ENCODE assay signal across 17 cellular contexts in the genomic region with DNA sequence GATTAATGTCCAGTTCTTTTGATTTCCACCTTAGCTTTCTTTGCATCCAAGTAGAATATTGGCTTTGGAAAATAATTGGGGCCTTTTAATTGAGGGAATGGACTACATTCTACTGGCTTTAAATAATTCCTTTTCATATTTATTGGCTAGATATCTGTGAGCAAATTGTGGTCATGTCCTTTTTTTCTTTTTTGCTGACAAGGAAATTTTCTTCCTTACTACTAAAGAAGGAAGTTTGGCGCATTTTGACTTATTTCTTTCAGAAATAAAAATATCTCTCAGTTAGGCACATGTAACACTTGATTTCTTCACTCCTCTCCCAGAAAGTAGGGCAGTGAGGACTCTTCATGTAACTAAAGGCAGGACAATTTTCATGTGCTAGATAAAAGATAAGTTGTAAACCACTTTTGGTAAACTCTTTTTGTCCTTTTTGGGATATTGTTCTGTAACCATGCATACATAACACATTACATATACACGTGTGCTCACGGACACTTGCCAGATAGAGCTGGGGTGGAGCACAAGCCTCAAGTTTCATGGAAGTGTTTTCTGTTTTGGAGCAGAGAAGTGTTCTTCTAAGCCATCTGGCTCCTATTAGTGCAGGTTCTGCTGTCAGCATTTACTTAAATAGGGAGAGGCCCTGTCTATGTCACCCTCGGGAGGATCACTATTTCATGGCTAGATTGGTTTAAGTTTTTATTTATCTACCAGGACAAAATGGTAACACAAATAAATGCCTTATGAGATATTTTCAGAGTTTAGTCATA.
A peak's percentile ranks its signal among the peaks of the same experiment; 100 is the strongest.
DNase-seq lines count a peak whose midpoint lies in the region; ATAC-seq and TF ChIP-seq lines count a peak whose summit lies in the region.
"Had no signal": no experiment of that assay in that cellular context is flagged by ENCODE, and none has a peak within 500 bp of the region (broad histone marks: within the 10 kb centered on the region; RNA-seq: fewer than 3 reads in every experiment).

No MANE protein-coding gene starts in this region.

- H3K23ac ChIP-seq in mesenchymal stem cell (ENCODE audit: low read length in 2 of 2), result no peak overlapping the region

- no peak overlapping the region for H2BK12ac ChIP-seq in mesenchymal stem cell (ENCODE audit: low read length in 2 of 2)

- no peaks in the 10 kb centered on the region for H3K79me2 ChIP-seq in GM23248 (ENCODE audit: insufficient read depth)

- H3K9ac ChIP-seq in GM23248 (no peak overlapping the region), mesenchymal stem cell (ENCODE audit: low read length) (peak overlapping the region; percentile 78)

- H3K9me2 ChIP-seq in GM23248 (ENCODE audit: insufficient read depth), result peaks cover 3% of the 10 kb centered on the region; the same call in 1 of the 2 replicates

- H2BK120ac ChIP-seq in mesenchymal stem cell (ENCODE audit: low read depth, low read length), result no peak overlapping the region

- H3K18ac ChIP-seq in mesenchymal stem cell (ENCODE audit: low read depth in 1 of 2, low read length in 2 of 2), result no peak overlapping the region

- H2BK15ac ChIP-seq in mesenchymal stem cell (ENCODE audit: low read depth, poor library complexity, severe bottlenecking), result no peak overlapping the region

- 22 to 25% methylated on average over 4 of the region's 4 CpGs for WGBS in GM23248 (ENCODE audit: low coverage in 1 of 2, low lambda C conversion rate in 2 of 2, missing lambda C conversion rate in 2 of 2), 2 experiments
- 69% methylated on average over 2 of the region's 4 CpGs for WGBS in mesenchymal stem cell

- H3K9me3 ChIP-seq in A673 (ENCODE audit: low read depth, low read length, poor library complexity, severe bottlenecking), result no peaks in the 10 kb centered on the region
- H3K9me3 ChIP-seq in GM23248 (ENCODE audit: low read depth), result no peaks in the 10 kb centered on the region
- no peaks in the 10 kb centered on the region for H3K9me3 ChIP-seq in mesenchymal stem cell (ENCODE audit: control insufficient read depth, low read length)
- H3K9me3 ChIP-seq: sigmoid colon had no signal

- H3K36me3 ChIP-seq in A673 (ENCODE audit: insufficient read depth, low read length, poor library complexity, severe bottlenecking), result no peaks in the 10 kb centered on the region
- no peaks in the 10 kb centered on the region for H3K36me3 ChIP-seq in GM23248 (ENCODE audit: low read depth)
- no peaks in the 10 kb centered on the region for H3K36me3 ChIP-seq in mesenchymal stem cell (ENCODE audit: control insufficient read depth in 1 of 2, insufficient read depth in 2 of 2, low read depth in 1 of 2, low read length in 2 of 2)
- H3K36me3 ChIP-seq: sigmoid colon had no signal

- POLR2A ChIA-PET in A673 (lab: Charles Lee; ENCODE audit: low non-redundant PET), result no interaction called here

- H3K4me3 ChIP-seq in A673 (ENCODE audit: low read depth, low read length, poor library complexity, severe bottlenecking), result no peak overlapping the region
- no peak overlapping the region for H3K4me3 ChIP-seq in GM23248
- no peak overlapping the region for H3K4me3 ChIP-seq in cardiac fibroblast (replicated peaks in 1 of 2; ENCODE audit: low read depth in 2 of 2, low read length in 2 of 2)
- no peak overlapping the region for H3K4me3 ChIP-seq in mesenchymal stem cell (ENCODE audit: insufficient read depth in 1 of 2, low read depth in 1 of 2, low read length in 2 of 2)
- H3K4me3 ChIP-seq: GM23338, sigmoid colon had no signal

- no peak overlapping the region for H2AK5ac ChIP-seq in mesenchymal stem cell (ENCODE audit: low read length, severe bottlenecking)

- no peak overlapping the region for H4K8ac ChIP-seq in mesenchymal stem cell (ENCODE audit: low read length)

- intact Hi-C loops in A673 (cut with micrococcal nuclease; ENCODE audit: unreplicated experiment), result no loop called here

- no peaks in the 10 kb centered on the region for H3K79me1 ChIP-seq in mesenchymal stem cell (replicated peaks; ENCODE audit: low read length, poor library complexity, severe bottlenecking)

- H2AFZ ChIP-seq in GM23248, result peak overlapping the region; percentile 44
- H2AFZ ChIP-seq in mesenchymal stem cell (ENCODE audit: low read depth, low read length), result no peak overlapping the region
- H2AFZ ChIP-seq: GM23338 had no signal

- ATAC-seq in GM19351 (IDR thresholded peaks at IDR 0.05; ENCODE audit: unreplicated experiment) (no peak), HG03378 (IDR thresholded peaks at IDR 0.05; ENCODE audit: unreplicated experiment) (no peak)
- ATAC-seq: activated naive CD4-positive, alpha-beta T cell treated with anti-CD3 and anti-CD28 coated beads, Interleukin-2, amount 50 U/mL, for 72 hours; GM23338; naive thymus-derived CD4-positive, alpha-beta T cell had no signal

- in situ Hi-C loops in GM23248 (cut with MboI), result no loop called here

- TF ChIP-seq CTCF in A673 (conservative IDR thresholded peaks at IDR 0.05; ENCODE audit: low read depth, low read length) (no peak), cardiac fibroblast (IDR thresholded peaks at IDR 0.05; ENCODE audit: low read depth, low read length) (no peak)

- H3K4ac ChIP-seq in mesenchymal stem cell (ENCODE audit: low read depth in 1 of 2, low read length in 2 of 2), result no peak overlapping the region

- CTCF ChIA-PET in A673 (lab: Charles Lee), result no interaction called here

- no peak overlapping the region for H4K91ac ChIP-seq in mesenchymal stem cell (ENCODE audit: low read length)

- no peak overlapping the region for H3K14ac ChIP-seq in mesenchymal stem cell (ENCODE audit: low read length in 2 of 2)

- no TSS peak for BruUV-seq in A673 (replicated peaks; lab: Mats Ljungman, UMichigan)

- no peaks in the 10 kb centered on the region for H4K20me1 ChIP-seq in GM23248 (ENCODE audit: insufficient read depth)

- H3K4me1 ChIP-seq in A673 (ENCODE audit: insufficient read depth, low read length, poor library complexity, severe bottlenecking) (no peaks in the 10 kb centered on the region), GM23248 (ENCODE audit: insufficient read depth) (peaks cover 9% of the 10 kb centered on the region; the same call in 1 of the 2 replicates), mesenchymal stem cell (ENCODE audit: control insufficient read depth, insufficient read depth, low read depth, low read length) (no peaks in the 10 kb centered on the region)
- H3K4me1 ChIP-seq: sigmoid colon had no signal

- H3K4me2 ChIP-seq in GM23248 (ENCODE audit: unreplicated experiment), result no peak overlapping the region
- no peak overlapping the region for H3K4me2 ChIP-seq in mesenchymal stem cell (ENCODE audit: low read length, poor library complexity, severe bottlenecking)
- H3K4me2 ChIP-seq: GM23338 had no signal

- peak; percentile 7 for DNase-seq in A673 (ENCODE audit: low spot score)
- peak; percentile 62 for DNase-seq in GM23248
- DNase-seq in cardiac fibroblast (ENCODE audit: low read depth in 2 of 2), result peak; percentile 5 to 6
- DNase-seq in mesenchymal stem cell, result peak; percentile 1
- DNase-seq in NCI-H510A (lab: John Stamatoyannopoulos, UW), result no peak
- no peak for DNase-seq in NCI-H526 (lab: John Stamatoyannopoulos, UW)
- DNase-seq: activated CD4-positive, alpha-beta T cell treated with anti-CD3 and anti-CD28 coated beads for 4 hours; AML-193; naive thymus-derived CD4-positive, alpha-beta T cell; NCI-H1048; sigmoid colon; stimulated activated naive CD4-positive, alpha-beta T cell; T-helper 2 cell had no signal

- H3K27ac ChIP-seq in A673 (ENCODE audit: low read depth, low read length, poor library complexity, severe bottlenecking), result no peak overlapping the region
- H3K27ac ChIP-seq in GM23248, result peak overlapping the region; percentile 41
- H3K27ac ChIP-seq in mesenchymal stem cell (ENCODE audit: low read length, poor library complexity, severe bottlenecking), result no peak overlapping the region

- no peak overlapping the region for H2BK5ac ChIP-seq in mesenchymal stem cell (ENCODE audit: low read depth, low read length, poor library complexity, severe bottlenecking)

- no peaks in the 10 kb centered on the region for H3K27me3 ChIP-seq in A673 (replicated peaks; ENCODE audit: insufficient read depth, low read depth, low read length, poor library complexity)
- no peaks in the 10 kb centered on the region for H3K27me3 ChIP-seq in GM23248 (replicated peaks; ENCODE audit: insufficient read depth)
- H3K27me3 ChIP-seq in mesenchymal stem cell (ENCODE audit: control insufficient read depth in 1 of 2, insufficient read depth in 1 of 2, low read length in 2 of 2), result no peaks in the 10 kb centered on the region
- H3K27me3 ChIP-seq: sigmoid colon had no signal

- no peaks in the 10 kb centered on the region for H3F3A ChIP-seq in GM23248 (ENCODE audit: insufficient read depth)

Comparison
In these comparisons a context has a peak if more than half of its experiments do, and no peak if none do; other contexts are left out.
1. DNase-seq: peak in A673 (single experiment), GM23248 (single experiment), cardiac fibroblast (2 of 2) and mesenchymal stem cell (single experiment); none in NCI-H510A (single experiment) and NCI-H526 (0 of 2).